Comparison of ENCODE assay signal across 27 cellular contexts in the genomic region with DNA sequence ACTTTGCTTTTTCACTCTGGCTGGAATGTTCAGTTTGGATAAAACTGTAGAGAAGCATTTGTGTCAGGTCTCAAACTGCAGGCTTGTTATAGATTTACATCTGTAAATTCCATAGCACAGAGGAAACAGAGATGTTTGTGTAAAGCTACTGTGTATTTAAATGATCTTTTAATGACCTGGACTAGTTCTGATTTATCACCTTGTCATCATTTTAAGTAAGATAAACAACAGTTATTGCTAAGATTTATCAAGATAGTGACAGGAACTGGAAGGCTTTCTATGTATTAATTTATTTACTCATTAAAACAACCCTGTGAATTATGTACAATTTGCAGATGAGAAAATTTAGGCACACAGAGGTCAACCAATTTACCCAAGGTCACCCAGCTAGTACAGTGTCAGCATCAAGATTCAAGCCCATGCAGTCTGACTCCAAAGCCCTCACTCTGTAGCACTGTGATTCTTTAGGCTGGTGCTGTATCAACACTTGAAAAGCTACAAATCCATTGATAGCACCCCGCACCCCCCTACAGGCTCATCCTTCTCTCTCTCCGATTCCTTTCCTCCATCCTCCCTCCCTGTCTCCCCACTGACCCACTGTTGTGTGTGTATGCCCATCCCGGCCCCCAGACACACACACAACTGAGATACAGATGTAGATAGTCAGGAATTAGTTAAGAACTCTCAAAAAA.
"Had no signal": no experiment of that assay in that cellular context is flagged by ENCODE, and none has a peak within 500 bp of the region (broad histone marks: within the 10 kb centered on the region; RNA-seq: fewer than 3 reads in every experiment).

No MANE protein-coding gene starts in this region.

- H3K27me3 Mint-ChIP-seq: activated B cell treated with CpG ODN at 0.5 μM for 24 hours; activated naive CD8-positive, alpha-beta T cell treated with anti-CD3 and anti-CD28 coated beads, Interleukin-2, amount 10 ng/mL, durations not matched to agents 7 days and 5 days; progenitor cell of endocrine pancreas; stimulated activated naive CD8-positive, alpha-beta T cell treated with anti-CD3 and anti-CD28 coated beads, Interleukin-15, Interleukin-2, amounts not matched to agents 100 ng/mL and 50 ng/mL, for 24 hours had no signal

- H3K4me1 ChIP-seq: breast epithelium, colonic mucosa, thyroid gland had no signal

- H3K4me1 Mint-ChIP-seq: activated B cell treated with CpG ODN at 0.5 μM for 24 hours; activated CD4-positive, alpha-beta T cell treated with anti-CD3 and anti-CD28 coated beads for 36 hours; activated naive CD8-positive, alpha-beta T cell treated with anti-CD3 and anti-CD28 coated beads, Interleukin-2, amount 10 ng/mL, durations not matched to agents 7 days and 5 days; naive B cell; T-cell had no signal

- H3K36me3 ChIP-seq: breast epithelium, colonic mucosa, neural progenitor cell, thyroid gland had no signal

- H3K27me3 ChIP-seq: breast epithelium, colonic mucosa, heart right ventricle, neural progenitor cell, thyroid gland had no signal

- H3K4me3 Mint-ChIP-seq: activated B cell treated with CpG ODN at 0.5 μM for 24 hours; activated CD4-positive, alpha-beta T cell treated with anti-CD3 and anti-CD28 coated beads for 36 hours; activated naive CD4-positive, alpha-beta T cell treated with anti-CD3 and anti-CD28 coated beads for 36 hours; activated naive CD8-positive, alpha-beta T cell treated with anti-CD3 and anti-CD28 coated beads, Interleukin-2, amount 10 ng/mL, durations not matched to agents 7 days and 5 days; activated T-cell treated with anti-CD3 and anti-CD28 coated beads, Interleukin-2, amount 50 U/mL, for 4 hours; naive B cell; neural progenitor cell; stimulated activated naive CD8-positive, alpha-beta T cell treated with anti-CD3 and anti-CD28 coated beads, Interleukin-15, Interleukin-2, amounts not matched to agents 100 ng/mL and 50 ng/mL, for 24 hours; T-cell had no signal

- H3K4me3 ChIP-seq: breast epithelium, colonic mucosa, heart right ventricle, mucosa of descending colon, neural progenitor cell, thyroid gland had no signal

- H3K27ac ChIP-seq: breast epithelium, colonic mucosa, epithelial cell of prostate, heart right ventricle, neural progenitor cell, thyroid gland had no signal

- H3K27ac Mint-ChIP-seq: activated B cell treated with CpG ODN at 0.5 μM for 24 hours; activated CD4-positive, alpha-beta T cell treated with anti-CD3 and anti-CD28 coated beads for 36 hours; activated naive CD4-positive, alpha-beta T cell treated with anti-CD3 and anti-CD28 coated beads for 36 hours; activated naive CD8-positive, alpha-beta T cell treated with anti-CD3 and anti-CD28 coated beads, Interleukin-2, amount 10 ng/mL, durations not matched to agents 7 days and 5 days; naive B cell; neural progenitor cell; progenitor cell of endocrine pancreas; stimulated activated naive CD8-positive, alpha-beta T cell treated with anti-CD3 and anti-CD28 coated beads, Interleukin-15, Interleukin-2, amounts not matched to agents 100 ng/mL and 50 ng/mL, for 24 hours; T-cell had no signal

- H3K9me3 ChIP-seq: breast epithelium, colonic mucosa, heart right ventricle, mucosa of descending colon, thyroid gland had no signal

- ATAC-seq: activated CD4-positive, alpha-beta T cell treated with anti-CD3 and anti-CD28 coated beads for 36 hours; activated T-cell treated with anti-CD3 and anti-CD28 coated beads, Interleukin-2, amount 50 U/mL, for 4 hours; heart right ventricle; left cardiac atrium; mucosa of descending colon; T-cell had no signal

- H3K36me3 Mint-ChIP-seq: activated naive CD8-positive, alpha-beta T cell treated with anti-CD3 and anti-CD28 coated beads, Interleukin-2, amount 10 ng/mL, durations not matched to agents 7 days and 5 days; naive B cell; T-cell had no signal

- H3K9me3 Mint-ChIP-seq: activated B cell treated with CpG ODN at 0.5 μM for 24 hours; activated naive CD4-positive, alpha-beta T cell treated with anti-CD3 and anti-CD28 coated beads for 36 hours; activated naive CD8-positive, alpha-beta T cell treated with anti-CD3 and anti-CD28 coated beads, Interleukin-2, amount 10 ng/mL, durations not matched to agents 7 days and 5 days; activated T-cell treated with anti-CD3 and anti-CD28 coated beads, Interleukin-2, amount 50 U/mL, for 4 hours; neural progenitor cell; stimulated activated naive CD8-positive, alpha-beta T cell treated with anti-CD3 and anti-CD28 coated beads, Interleukin-15, Interleukin-2, amounts not matched to agents 100 ng/mL and 50 ng/mL, for 24 hours; T-cell had no signal

- DNase-seq: activated B cell treated with CpG ODN at 0.5 μM for 24 hours; activated CD4-positive, alpha-beta T cell treated with anti-CD3 and anti-CD28 coated beads for 36 hours; activated CD4-positive, alpha-beta T cell treated with anti-CD3 and anti-CD28 coated beads, Interleukin-2, amount 50 U/mL, for 4 hours; activated CD8-positive, alpha-beta memory T cell treated with anti-CD3 and anti-CD28 coated beads for 24 hours; activated CD8-positive, alpha-beta memory T cell treated with anti-CD3 and anti-CD28 coated beads, Interleukin-2, amount 50 U/mL, for 4 hours; activated naive CD4-positive, alpha-beta T cell treated with anti-CD3 and anti-CD28 coated beads for 36 hours; activated naive CD8-positive, alpha-beta T cell treated with anti-CD3 and anti-CD28 coated beads, Interleukin-2, amount 10 ng/mL, durations not matched to agents 7 days and 5 days; activated T-cell treated with anti-CD3 and anti-CD28 coated beads, Interleukin-2, amount 50 U/mL, for 4 hours; amniotic stem cell; colonic mucosa; foreskin fibroblast; heart right ventricle; islet precursor cell; left cardiac atrium; mesenchymal stem cell; mucosa of descending colon; naive B cell; retina; stimulated activated CD4-positive, alpha-beta T cell treated with anti-CD3 and anti-CD28 coated beads, Interleukin-4, amount 100 ng/mL, for 24 hours; substantia nigra; T-cell; thyroid gland had no signal
